Comparison of ENCODE assay signal across 24 cellular contexts in genomic region chr11:68651208-68651984, GRCh38.
DNase-seq lines count a peak whose midpoint lies in the region; TF ChIP-seq lines count a peak whose summit lies in the region.
"Had no signal": no experiment of that assay in that cellular context is flagged by ENCODE, and none has a peak within 500 bp of the region (broad histone marks: within the 10 kb centered on the region; RNA-seq: fewer than 3 reads in every experiment).

No MANE protein-coding gene starts in this region.

- H3K9me3 ChIP-seq in NT2/D1 (ENCODE audit: insufficient read depth, low read length) = peaks cover 15% of the 10 kb centered on the region

- H3K4me3 ChIP-seq in NT2/D1 (ENCODE audit: insufficient read length, low read depth) = no peak overlapping the region
- H3K4me3 ChIP-seq in coronary artery = no peak overlapping the region
- H3K4me3 ChIP-seq: K562, ovary had no signal

- no peaks in the 10 kb centered on the region for H3K27me3 ChIP-seq in NT2/D1 (ENCODE audit: insufficient read depth, insufficient read length)
- H3K27me3 ChIP-seq: ovary had no signal

- TF ChIP-seq CTCF in C4-2B (conservative IDR thresholded peaks at IDR 0.05) (no peak), coronary artery (IDR thresholded peaks at IDR 0.05) (no peak)

- H3K36me3 ChIP-seq in NT2/D1 (ENCODE audit: insufficient read depth, insufficient read length, low read length) = no peaks in the 10 kb centered on the region
- H3K36me3 ChIP-seq: ovary had no signal

- H3K9ac ChIP-seq in NT2/D1 (ENCODE audit: insufficient read length, low read depth) = no peak overlapping the region

- H3K27ac ChIP-seq in C4-2B (peak overlapping the region; percentile 3; the same call in 1 of the 2 replicates), coronary artery (no peak overlapping the region)
- H3K27ac ChIP-seq: ovary had no signal

- DNase-seq in NT2/D1 (ENCODE audit: low read depth, low spot score) = peak; percentile 6
- peak; percentile 62 for DNase-seq in coronary artery (ENCODE audit: low spot score)
- peak; percentile 53 for DNase-seq in left kidney (ENCODE audit: low read depth, low spot score)
- DNase-seq in NCI-H1105 treated with DMSO at 0.1 percent for 48 hours (lab: John Stamatoyannopoulos, UW) = no peak
- no peak for DNase-seq in HPDE6-E6E7 (ENCODE audit: extremely low spot score)
- no peak for DNase-seq in activated T-cell treated with anti-CD3 and anti-CD28 coated beads, Interleukin-2, amount 50 U/mL, for 1 hour
- no peak for DNase-seq in kidney glomerular epithelial cell (lab: John Stamatoyannopoulos, UW)
- DNase-seq: activated CD4-positive, CD25-positive, alpha-beta regulatory T cell; activated CD8-positive, alpha-beta T cell treated with anti-CD3 and anti-CD28 coated beads for 36 hours; activated naive CD4-positive, alpha-beta T cell treated with anti-CD3 and anti-CD28 coated beads, Interleukin-2, amount 10 ng/mL, durations not matched to agents 7 days and 5 days; activated T-cell treated with anti-CD3 and anti-CD28 coated beads, Interleukin-2, amount 50 U/mL, for 24 hours; anterior cingulate cortex; CD4-positive, alpha-beta memory T cell; cerebellar nuclear complex; DMS153; effector CD8-positive, alpha-beta T cell; immature natural killer cell; NCI-H187; NCI-H2227 treated with DMSO at 0.1 percent for 48 hours; ovary; stimulated activated CD4-positive, alpha-beta T cell treated with anti-CD3 and anti-CD28 coated beads, Interleukin-1b, Interleukin-23, amount 100 ng/mL, for 48 hours; stimulated activated naive CD4-positive, alpha-beta T cell had no signal

- H3K4me1 ChIP-seq in NT2/D1 (ENCODE audit: insufficient read depth, insufficient read length) = peaks cover 5% of the 10 kb centered on the region

Comparison
In these comparisons a context has a peak if more than half of its experiments do, and no peak if none do; other contexts are left out.
1. DNase-seq: peak in NT2/D1 (single experiment), coronary artery (single experiment) and left kidney (single experiment); none in NCI-H1105 treated with DMSO at 0.1 percent for 48 hours (single experiment), HPDE6-E6E7 (single experiment), activated T-cell treated with anti-CD3 and anti-CD28 coated beads, Interleukin-2, amount 50 U/mL, for 1 hour (single experiment) and kidney glomerular epithelial cell (single experiment).